18 cellular contexts compared by ENCODE assay signal in genomic region chr5:158514961-158515359, GRCh38.
"Had no signal": no experiment of that assay in that cellular context is flagged by ENCODE, and none has a peak within 500 bp of the region (broad histone marks: within the 10 kb centered on the region; RNA-seq: fewer than 3 reads in every experiment).

No MANE protein-coding gene starts in this region.

- H3K27ac ChIP-seq: adrenal gland, upper lobe of right lung had no signal

- H3K9me3 ChIP-seq: adrenal gland, right atrium auricular region, upper lobe of right lung had no signal

- H3K4me3 Mint-ChIP-seq: nephron, WTC11 had no signal

- H3K36me3 ChIP-seq: adrenal gland, right atrium auricular region, upper lobe of right lung had no signal

- H3K9me3 Mint-ChIP-seq: nephron, WTC11 had no signal

- H3K36me3 Mint-ChIP-seq: WTC11 had no signal

- DNase-seq: activated CD4-positive, alpha-beta T cell treated with anti-CD3 and anti-CD28 coated beads for 4 hours; activated CD8-positive, alpha-beta memory T cell treated with anti-CD3 and anti-CD28 coated beads for 24 hours; activated naive CD4-positive, alpha-beta T cell treated with Interleukin-2 at 50 U/mL for 16 hours; adrenal gland; caudate nucleus; foreskin melanocyte; head of caudate nucleus; nucleus accumbens; small intestine; stimulated activated CD4-positive, alpha-beta T cell treated with anti-CD3 and anti-CD28 coated beads, Interleukin-4, amount 100 ng/mL, for 4 hours; stimulated activated CD8-positive, alpha-beta memory T cell treated with anti-CD3 and anti-CD28 coated beads, Interleukin-4, amount 100 ng/mL, for 48 hours; T-helper 2 cell; upper lobe of right lung had no signal

- H3K27ac Mint-ChIP-seq: nephron, progenitor cell of endocrine pancreas, WTC11 had no signal

- H3K4me1 Mint-ChIP-seq: nephron had no signal

- ATAC-seq: upper lobe of right lung, WTC11 had no signal

- H3K27me3 ChIP-seq: adrenal gland, right atrium auricular region, upper lobe of right lung had no signal

- H3K4me3 ChIP-seq: adrenal gland, right atrium auricular region, upper lobe of right lung had no signal

- H3K4me1 ChIP-seq: upper lobe of right lung had no signal

- H3K27me3 Mint-ChIP-seq: stimulated activated naive CD8-positive, alpha-beta T cell treated with anti-CD3 and anti-CD28 coated beads, Interleukin-15, Interleukin-2, amounts not matched to agents 100 ng/mL and 50 ng/mL, for 24 hours had no signal
